In the genomic region with DNA sequence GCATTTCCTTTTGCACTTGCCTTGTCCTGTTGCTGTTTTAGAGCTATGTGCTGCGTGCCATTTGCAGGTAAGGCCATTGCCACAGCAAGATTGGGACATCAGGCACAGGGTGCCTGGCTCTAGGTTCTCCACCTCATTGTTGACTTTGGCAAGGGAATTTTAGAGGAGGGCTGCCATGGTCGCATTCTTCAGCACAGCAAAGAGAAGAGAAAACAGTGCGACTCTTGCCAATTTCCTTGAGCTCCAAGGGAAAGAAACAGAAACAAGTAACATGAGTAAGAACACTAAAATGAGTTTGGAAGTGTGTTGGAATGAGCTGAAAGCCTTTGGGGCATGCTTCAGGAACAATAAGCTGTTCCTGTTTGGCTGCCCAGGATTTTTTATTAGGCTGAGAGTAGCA, we compare ENCODE assay signal across 21 cellular contexts.
DNase-seq lines count a peak whose midpoint lies in the region; ATAC-seq and TF ChIP-seq lines count a peak whose summit lies in the region.
"Had no signal": no experiment of that assay in that cellular context is flagged by ENCODE, and none has a peak within 500 bp of the region (broad histone marks: within the 10 kb centered on the region; RNA-seq: fewer than 3 reads in every experiment).

No MANE protein-coding gene starts in this region.

- peak overlapping the region; percentile 9 for H3K4me2 ChIP-seq in trophoblast cell (ENCODE audit: low read length)

- H3K4ac ChIP-seq in trophoblast cell (ENCODE audit: low read depth, low read length) = no peak overlapping the region

- no peak overlapping the region for H3K23ac ChIP-seq in trophoblast cell (ENCODE audit: low read length)

- no CpG with 5 or more reads among the region's 3 CpGs for WGBS in trophoblast cell (ENCODE audit: extremely low coverage, insufficient coverage, insufficient read length)
- WGBS in heart right ventricle, 2 donors = 79 to 84% methylated on average over 3 of the region's 3 CpGs

- H2BK120ac ChIP-seq in trophoblast cell (ENCODE audit: insufficient read depth, low read length, poor library complexity) = no peak overlapping the region

- H3K36me3 ChIP-seq in adipocyte (ENCODE audit: control insufficient read depth, insufficient read depth, low read length, severe bottlenecking) (no peaks in the 10 kb centered on the region), trophoblast cell (ENCODE audit: control insufficient read depth in 1 of 2, insufficient read depth in 2 of 2, low read length in 2 of 2) (no peaks in the 10 kb centered on the region), heart right ventricle (no peaks in the 10 kb centered on the region)
- H3K36me3 ChIP-seq: cardiac muscle cell, gastrocnemius medialis, SJCRH30 had no signal

- H3K4me1 ChIP-seq in adipocyte (ENCODE audit: control insufficient read depth, insufficient read depth, low read length) (no peaks in the 10 kb centered on the region), trophoblast cell (ENCODE audit: control insufficient read depth in 1 of 2, insufficient read depth in 2 of 2, low read length in 2 of 2) (peaks cover 12 to 18% of the 10 kb centered on the region in 2 experiments), heart right ventricle (no peaks in the 10 kb centered on the region)
- H3K4me1 ChIP-seq: gastrocnemius medialis, SJCRH30 had no signal

- H2BK12ac ChIP-seq in trophoblast cell (ENCODE audit: low read length) = no peak overlapping the region

- H3K27me3 ChIP-seq in adipocyte (replicated peaks; ENCODE audit: control insufficient read depth, insufficient read depth, low read length) (peaks cover 12% of the 10 kb centered on the region), trophoblast cell (ENCODE audit: insufficient read depth, low read length) (no peaks in the 10 kb centered on the region), heart right ventricle (no peaks in the 10 kb centered on the region)
- H3K27me3 ChIP-seq: cardiac muscle cell, gastrocnemius medialis had no signal

- no peak overlapping the region for H3K18ac ChIP-seq in trophoblast cell (ENCODE audit: low read length)

- intact Hi-C loops in heart right ventricle (cut with DNase I) = loop anchor here in 5 of 10 donors (5.0 to 10.0 kb wide), 5 partner anchors 136 to 466 kb away; partner anchors contain the start of gene ADRA1B (in 4 of the 5)

- no peak for TF ChIP-seq CTCF in heart right ventricle (IDR thresholded peaks at IDR 0.05)

- H3K9me3 ChIP-seq in adipocyte (ENCODE audit: control insufficient read depth, low read length) (no peaks in the 10 kb centered on the region), trophoblast cell (ENCODE audit: insufficient read depth, low read depth, low read length) (peaks cover 1% of the 10 kb centered on the region), heart right ventricle (no peaks in the 10 kb centered on the region)
- H3K9me3 ChIP-seq: gastrocnemius medialis, SJCRH30 had no signal

- no peak overlapping the region for H4K8ac ChIP-seq in trophoblast cell (ENCODE audit: low read depth, low read length)

- H3K9ac ChIP-seq in adipocyte (ENCODE audit: low read length) (no peak overlapping the region), trophoblast cell (ENCODE audit: low read length) (no peak overlapping the region)

- no peak overlapping the region for H3K14ac ChIP-seq in trophoblast cell (ENCODE audit: low read length)

- H3K79me2 ChIP-seq in trophoblast cell (ENCODE audit: control insufficient read depth, insufficient read depth, low read length, poor library complexity) = no peaks in the 10 kb centered on the region

- DNase-seq in Caki2 (ENCODE audit: low read depth) (peak; percentile 35), adipocyte (ENCODE audit: low read depth) (peak; percentile 61), fibroblast of gingiva (ENCODE audit: low read depth) (peak; percentile 51), trophoblast cell (peak; percentile 14 to 25), heart right ventricle (no peak)
- no peak for DNase-seq in stimulated activated CD4-positive, alpha-beta T cell treated with anti-CD3 and anti-CD28 coated beads, Interleukin-15, amount 100 ng/mL, for 24 hours
- DNase-seq: activated CD4-positive, alpha-beta T cell treated with anti-CD3 and anti-CD28 coated beads, Interleukin-2, amount 10 ng/mL, durations not matched to agents 24 days and 14 days; activated naive CD4-positive, alpha-beta T cell treated with anti-CD3 and anti-CD28 coated beads for 36 hours; DMS 273 treated with DMSO at 0.1 percent for 48 hours; effector memory CD8-positive, alpha-beta T cell; gastrocnemius medialis; KG1; mesendoderm; NCI-H1417 treated with DMSO at 0.1 percent for 48 hours; NCI-H446 treated with DMSO at 0.1 percent for 48 hours; SJCRH30; small intestine; stimulated activated naive CD4-positive, alpha-beta T cell treated with Interleukin-2 at 50 U/mL for 16 hours had no signal

- peaks cover 3% of the 10 kb centered on the region for H3K79me1 ChIP-seq in trophoblast cell (ENCODE audit: low read length)

- H3K4me3 ChIP-seq in adipocyte (ENCODE audit: low read length) = no peak overlapping the region
- no peak overlapping the region for H3K4me3 ChIP-seq in trophoblast cell (ENCODE audit: low read depth, low read length)
- H3K4me3 ChIP-seq in heart right ventricle = no peak overlapping the region
- H3K4me3 ChIP-seq: cardiac muscle cell, gastrocnemius medialis, SJCRH30 had no signal

- ATAC-seq in HG03196 (IDR thresholded peaks at IDR 0.05; ENCODE audit: unreplicated experiment) (no peak), heart right ventricle (no peak), GM21717 (IDR thresholded peaks at IDR 0.05; ENCODE audit: unreplicated experiment) (no peak)
- ATAC-seq: effector memory CD8-positive, alpha-beta T cell; gastrocnemius medialis had no signal

- no peak overlapping the region for H2AK5ac ChIP-seq in trophoblast cell (ENCODE audit: low read length)

- H4K91ac ChIP-seq in trophoblast cell (ENCODE audit: low read depth, low read length) = no peak overlapping the region

- H3K27ac ChIP-seq in trophoblast cell (ENCODE audit: low read depth, low read length) = no peak overlapping the region
- no peak overlapping the region for H3K27ac ChIP-seq in heart right ventricle
- H3K27ac ChIP-seq: cardiac muscle cell, gastrocnemius medialis, SJCRH30 had no signal

- H2BK5ac ChIP-seq in trophoblast cell (ENCODE audit: low read depth, low read length, poor library complexity) = no peak overlapping the region

- no peak overlapping the region for H2AFZ ChIP-seq in trophoblast cell (ENCODE audit: insufficient read depth, low read length, poor library complexity)

- in situ Hi-C loops in Caki2 (cut with HindIII; ENCODE audit: low pct_unique_long_range_greater_than_20kb, low sequenced_read_pairs) = no loop called here

- no peak overlapping the region for H4K12ac ChIP-seq in trophoblast cell (ENCODE audit: low read depth, low read length)

Comparison
In these comparisons a context has a peak if more than half of its experiments do, and no peak if none do; other contexts are left out.
1. DNase-seq: peak in Caki2 (single experiment), adipocyte (single experiment), fibroblast of gingiva (single experiment) and trophoblast cell (2 of 2); none in heart right ventricle (0 of 2) and stimulated activated CD4-positive, alpha-beta T cell treated with anti-CD3 and anti-CD28 coated beads, Interleukin-15, amount 100 ng/mL, for 24 hours (single experiment).